ENCODE assay signal across 23 cellular contexts in genomic region chr6:137015943-137016342, GRCh38. TPM values are rescaled to one million over a fixed set of nuclear protein-coding genes. Genes with fewer than 3 reads are reported as not detected.
"Had no signal": no experiment of that assay in that cellular context is flagged by ENCODE, and none has a peak within 500 bp of the region (broad histone marks: within the 10 kb centered on the region; RNA-seq: fewer than 3 reads in every experiment).

No MANE protein-coding gene starts in this region.

- H3K4me2 ChIP-seq: hepatocyte, neural progenitor cell had no signal

- H3K4me3 ChIP-seq: colonic mucosa, gastroesophageal sphincter, heart left ventricle, hepatocyte, left lung, neural progenitor cell, spleen, transverse colon, upper lobe of right lung, vagina had no signal

- H3K9ac ChIP-seq: neural progenitor cell, parathyroid adenoma had no signal

- H3K36me3 ChIP-seq: colonic mucosa, gastroesophageal sphincter, heart left ventricle, left lung, neural progenitor cell, spleen, transverse colon, vagina had no signal

- DNase-seq: colonic mucosa; effector CD8-positive, alpha-beta T cell; endodermal cell; foreskin keratinocyte; heart left ventricle; kidney; left lung; mesendoderm; natural killer cell; spleen; stimulated activated CD4-positive, alpha-beta T cell treated with anti-CD3 and anti-CD28 coated beads, Interleukin-4, amount 100 ng/mL, for 4 hours; stimulated activated naive CD8-positive, alpha-beta T cell treated with anti-CD3 and anti-CD28 coated beads, Interleukin-15, Interleukin-2, amounts not matched to agents 100 U/mL and 50 U/mL, for 24 hours; transverse colon; upper lobe of right lung had no signal

- H3K79me2 ChIP-seq: hepatocyte, parathyroid adenoma had no signal

- H3K4me1 ChIP-seq: colonic mucosa, left lung, neural progenitor cell, spleen, upper lobe of right lung had no signal

- ATAC-seq: esophagus mucosa; foreskin keratinocyte; gastroesophageal sphincter; heart left ventricle; left lung; natural killer cell; sciatic nerve; stimulated activated memory B cell treated with anti-CD40 and anti-IgM and Interleukin-4, amounts not matched to agents 10 μg/mL and 1 μg/mL and 100 μg/mL, for 72 hours; stimulated activated naive CD8-positive, alpha-beta T cell treated with anti-CD3 and anti-CD28 coated beads, Interleukin-15, Interleukin-2, amounts not matched to agents 100 U/mL and 50 U/mL, for 24 hours; upper lobe of right lung had no signal

- H3K9me3 ChIP-seq: colonic mucosa, left lung, upper lobe of right lung, vagina had no signal

- H3K27ac ChIP-seq: colonic mucosa, epithelial cell of prostate, foreskin keratinocyte, heart left ventricle, hepatocyte, left lung, neural progenitor cell, parathyroid adenoma, spleen, transverse colon, upper lobe of right lung, vagina had no signal

- H2AFZ ChIP-seq: hepatocyte, neural progenitor cell, parathyroid adenoma had no signal

- H3K27me3 ChIP-seq: colonic mucosa, foreskin keratinocyte, hepatocyte, neural progenitor cell, transverse colon, upper lobe of right lung, vagina had no signal

RNA-seq across cellular contexts. Expression of gene IL20RA, which starts 28.8 kb away (rescaled TPM):
- total RNA-seq: natural killer cell, spleen had no signal
